ENCODE assay signal across 2 cellular contexts in the genomic region with DNA sequence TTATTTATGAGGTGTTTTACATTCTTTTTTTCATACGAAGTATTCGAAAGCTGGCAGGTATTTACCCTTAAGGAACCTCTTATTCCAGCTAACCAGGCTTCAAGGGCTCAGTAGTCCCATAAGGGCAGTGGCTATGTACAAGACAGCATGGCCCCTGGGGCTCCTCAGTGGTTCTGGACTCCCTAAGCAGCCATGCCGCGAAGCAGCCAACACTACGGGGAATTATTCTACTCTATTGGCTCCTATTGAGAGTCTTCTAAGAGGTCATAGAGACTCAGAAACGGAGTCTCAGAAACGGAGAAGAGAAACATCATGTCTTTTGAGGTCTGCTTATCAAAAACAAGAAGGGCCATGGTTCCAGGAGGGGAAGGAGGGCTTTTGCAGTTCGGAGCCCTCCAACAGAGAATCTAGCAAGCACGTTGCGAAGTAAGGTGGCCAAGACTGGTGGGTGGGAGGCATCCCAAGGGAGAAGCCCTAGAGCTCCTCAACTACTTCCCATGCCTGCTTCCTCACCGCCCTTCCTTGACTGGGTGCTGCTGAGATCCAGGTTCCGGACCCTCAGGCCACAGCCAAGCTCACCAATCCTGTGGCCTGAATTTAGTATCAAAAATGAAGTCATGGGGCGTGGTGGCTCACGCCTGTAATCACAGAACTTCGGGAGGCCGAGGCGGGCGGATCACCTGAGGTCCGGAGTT.
TF ChIP-seq lines count a peak whose summit lies in the region.

No MANE protein-coding gene starts in this region.

TF ChIP-seq in K562, 482 proteins besides CTCF, POLR2A, EP300 and RAD21 (continues in another document):
- TF ChIP-seq, protein P1, sequence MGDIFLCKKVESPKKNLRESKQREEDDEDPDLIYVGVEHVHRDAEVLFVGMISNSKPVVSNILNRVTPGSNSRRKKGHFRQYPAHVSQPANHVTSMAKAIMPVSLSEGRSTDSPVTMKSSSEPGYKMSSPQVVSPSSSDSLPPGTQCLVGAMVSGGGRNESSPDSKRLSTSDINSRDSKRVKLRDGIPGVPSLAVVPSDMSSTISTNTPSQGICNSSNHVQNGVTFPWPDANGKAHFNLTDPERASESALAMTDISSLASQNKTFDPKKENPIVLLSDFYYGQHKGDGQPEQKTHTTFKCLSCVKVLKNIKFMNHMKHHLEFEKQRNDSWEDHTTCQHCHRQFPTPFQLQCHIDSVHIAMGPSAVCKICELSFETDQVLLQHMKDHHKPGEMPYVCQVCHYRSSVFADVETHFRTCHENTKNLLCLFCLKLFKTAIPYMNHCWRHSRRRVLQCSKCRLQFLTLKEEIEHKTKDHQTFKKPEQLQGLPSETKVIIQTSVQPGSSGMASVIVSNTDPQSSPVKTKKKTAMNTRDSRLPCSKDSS (IDR thresholded peaks at IDR 0.05; ENCODE audit: low read depth, partially characterized antibody), result no peak
- TF ChIP-seq ZZZ3 (IDR thresholded peaks at IDR 0.05) (no peak), NR1H2 (CRISPR knock-in tag; IDR thresholded peaks at IDR 0.05) (no peak), MED1 (CRISPR knock-in tag; IDR thresholded peaks at IDR 0.05; ENCODE audit: borderline replicate concordance) (no peak), PCBP2 (IDR thresholded peaks at IDR 0.05; ENCODE audit: low read depth, low read length, poor library complexity, severe bottlenecking) (no peak), MEF2D (tag; conservative IDR thresholded peaks at IDR 0.05; ENCODE audit: low read depth) (no peak), HLTF (IDR thresholded peaks at IDR 0.05) (no peak), RFX7 (CRISPR knock-in tag; IDR thresholded peaks at IDR 0.05) (no peak), STAT5B (CRISPR knock-in tag; IDR thresholded peaks at IDR 0.05) (no peak), CHD1 (IDR thresholded peaks at IDR 0.05; ENCODE audit: low read length) (no peak), ZFPM2 (CRISPR knock-in tag; IDR thresholded peaks at IDR 0.05) (no peak), ZNF324 (CRISPR knock-in tag; IDR thresholded peaks at IDR 0.05) (no peak), ZBTB1 (CRISPR knock-in tag; IDR thresholded peaks at IDR 0.05; ENCODE audit: borderline replicate concordance, low read depth) (no peak), GABPA (tag; conservative IDR thresholded peaks at IDR 0.05; ENCODE audit: low read depth) (no peak)
- TF ChIP-seq, protein P2, sequence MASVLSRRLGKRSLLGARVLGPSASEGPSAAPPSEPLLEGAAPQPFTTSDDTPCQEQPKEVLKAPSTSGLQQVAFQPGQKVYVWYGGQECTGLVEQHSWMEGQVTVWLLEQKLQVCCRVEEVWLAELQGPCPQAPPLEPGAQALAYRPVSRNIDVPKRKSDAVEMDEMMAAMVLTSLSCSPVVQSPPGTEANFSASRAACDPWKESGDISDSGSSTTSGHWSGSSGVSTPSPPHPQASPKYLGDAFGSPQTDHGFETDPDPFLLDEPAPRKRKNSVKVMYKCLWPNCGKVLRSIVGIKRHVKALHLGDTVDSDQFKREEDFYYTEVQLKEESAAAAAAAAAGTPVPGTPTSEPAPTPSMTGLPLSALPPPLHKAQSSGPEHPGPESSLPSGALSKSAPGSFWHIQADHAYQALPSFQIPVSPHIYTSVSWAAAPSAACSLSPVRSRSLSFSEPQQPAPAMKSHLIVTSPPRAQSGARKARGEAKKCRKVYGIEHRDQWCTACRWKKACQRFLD (CRISPR knock-in tag; IDR thresholded peaks at IDR 0.05), result no peak
- TF ChIP-seq, protein P3, sequence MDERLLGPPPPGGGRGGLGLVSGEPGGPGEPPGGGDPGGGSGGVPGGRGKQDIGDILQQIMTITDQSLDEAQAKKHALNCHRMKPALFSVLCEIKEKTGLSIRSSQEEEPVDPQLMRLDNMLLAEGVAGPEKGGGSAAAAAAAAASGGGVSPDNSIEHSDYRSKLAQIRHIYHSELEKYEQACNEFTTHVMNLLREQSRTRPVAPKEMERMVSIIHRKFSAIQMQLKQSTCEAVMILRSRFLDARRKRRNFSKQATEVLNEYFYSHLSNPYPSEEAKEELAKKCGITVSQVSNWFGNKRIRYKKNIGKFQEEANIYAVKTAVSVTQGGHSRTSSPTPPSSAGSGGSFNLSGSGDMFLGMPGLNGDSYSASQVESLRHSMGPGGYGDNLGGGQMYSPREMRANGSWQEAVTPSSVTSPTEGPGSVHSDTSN (CRISPR knock-in tag; IDR thresholded peaks at IDR 0.05; ENCODE audit: low read depth), result no peak
- TF ChIP-seq, protein P3 (tag; conservative IDR thresholded peaks at IDR 0.05; ENCODE audit: low read depth), result no peak
- TF ChIP-seq, protein P4, sequence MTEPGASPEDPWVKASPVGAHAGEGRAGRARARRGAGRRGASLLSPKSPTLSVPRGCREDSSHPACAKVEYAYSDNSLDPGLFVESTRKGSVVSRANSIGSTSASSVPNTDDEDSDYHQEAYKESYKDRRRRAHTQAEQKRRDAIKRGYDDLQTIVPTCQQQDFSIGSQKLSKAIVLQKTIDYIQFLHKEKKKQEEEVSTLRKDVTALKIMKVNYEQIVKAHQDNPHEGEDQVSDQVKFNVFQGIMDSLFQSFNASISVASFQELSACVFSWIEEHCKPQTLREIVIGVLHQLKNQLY (CRISPR knock-in tag; conservative IDR thresholded peaks at IDR 0.05), result no peak
- TF ChIP-seq, protein P5, sequence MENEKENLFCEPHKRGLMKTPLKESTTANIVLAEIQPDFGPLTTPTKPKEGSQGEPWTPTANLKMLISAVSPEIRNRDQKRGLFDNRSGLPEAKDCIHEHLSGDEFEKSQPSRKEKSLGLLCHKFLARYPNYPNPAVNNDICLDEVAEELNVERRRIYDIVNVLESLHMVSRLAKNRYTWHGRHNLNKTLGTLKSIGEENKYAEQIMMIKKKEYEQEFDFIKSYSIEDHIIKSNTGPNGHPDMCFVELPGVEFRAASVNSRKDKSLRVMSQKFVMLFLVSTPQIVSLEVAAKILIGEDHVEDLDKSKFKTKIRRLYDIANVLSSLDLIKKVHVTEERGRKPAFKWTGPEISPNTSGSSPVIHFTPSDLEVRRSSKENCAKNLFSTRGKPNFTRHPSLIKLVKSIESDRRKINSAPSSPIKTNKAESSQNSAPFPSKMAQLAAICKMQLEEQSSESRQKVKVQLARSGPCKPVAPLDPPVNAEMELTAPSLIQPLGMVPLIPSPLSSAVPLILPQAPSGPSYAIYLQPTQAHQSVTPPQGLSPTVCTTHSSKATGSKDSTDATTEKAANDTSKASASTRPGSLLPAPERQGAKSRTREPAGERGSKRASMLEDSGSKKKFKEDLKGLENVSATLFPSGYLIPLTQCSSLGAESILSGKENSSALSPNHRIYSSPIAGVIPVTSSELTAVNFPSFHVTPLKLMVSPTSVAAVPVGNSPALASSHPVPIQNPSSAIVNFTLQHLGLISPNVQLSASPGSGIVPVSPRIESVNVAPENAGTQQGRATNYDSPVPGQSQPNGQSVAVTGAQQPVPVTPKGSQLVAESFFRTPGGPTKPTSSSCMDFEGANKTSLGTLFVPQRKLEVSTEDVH (IDR thresholded peaks at IDR 0.05; ENCODE audit: low read depth, partially characterized antibody), result no peak

TF ChIP-seq in liver, 16 proteins besides CTCF, POLR2A, EP300 and RAD21 (continued from another document):
- TF ChIP-seq, protein P6, sequence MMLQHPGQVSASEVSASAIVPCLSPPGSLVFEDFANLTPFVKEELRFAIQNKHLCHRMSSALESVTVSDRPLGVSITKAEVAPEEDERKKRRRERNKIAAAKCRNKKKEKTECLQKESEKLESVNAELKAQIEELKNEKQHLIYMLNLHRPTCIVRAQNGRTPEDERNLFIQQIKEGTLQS (IDR thresholded peaks at IDR 0.05), result no peak
- TF ChIP-seq HNF4G (IDR thresholded peaks at IDR 0.05) (no peak), FOXA2 (IDR thresholded peaks at IDR 0.05) (no peak)
- TF ChIP-seq, protein P7, sequence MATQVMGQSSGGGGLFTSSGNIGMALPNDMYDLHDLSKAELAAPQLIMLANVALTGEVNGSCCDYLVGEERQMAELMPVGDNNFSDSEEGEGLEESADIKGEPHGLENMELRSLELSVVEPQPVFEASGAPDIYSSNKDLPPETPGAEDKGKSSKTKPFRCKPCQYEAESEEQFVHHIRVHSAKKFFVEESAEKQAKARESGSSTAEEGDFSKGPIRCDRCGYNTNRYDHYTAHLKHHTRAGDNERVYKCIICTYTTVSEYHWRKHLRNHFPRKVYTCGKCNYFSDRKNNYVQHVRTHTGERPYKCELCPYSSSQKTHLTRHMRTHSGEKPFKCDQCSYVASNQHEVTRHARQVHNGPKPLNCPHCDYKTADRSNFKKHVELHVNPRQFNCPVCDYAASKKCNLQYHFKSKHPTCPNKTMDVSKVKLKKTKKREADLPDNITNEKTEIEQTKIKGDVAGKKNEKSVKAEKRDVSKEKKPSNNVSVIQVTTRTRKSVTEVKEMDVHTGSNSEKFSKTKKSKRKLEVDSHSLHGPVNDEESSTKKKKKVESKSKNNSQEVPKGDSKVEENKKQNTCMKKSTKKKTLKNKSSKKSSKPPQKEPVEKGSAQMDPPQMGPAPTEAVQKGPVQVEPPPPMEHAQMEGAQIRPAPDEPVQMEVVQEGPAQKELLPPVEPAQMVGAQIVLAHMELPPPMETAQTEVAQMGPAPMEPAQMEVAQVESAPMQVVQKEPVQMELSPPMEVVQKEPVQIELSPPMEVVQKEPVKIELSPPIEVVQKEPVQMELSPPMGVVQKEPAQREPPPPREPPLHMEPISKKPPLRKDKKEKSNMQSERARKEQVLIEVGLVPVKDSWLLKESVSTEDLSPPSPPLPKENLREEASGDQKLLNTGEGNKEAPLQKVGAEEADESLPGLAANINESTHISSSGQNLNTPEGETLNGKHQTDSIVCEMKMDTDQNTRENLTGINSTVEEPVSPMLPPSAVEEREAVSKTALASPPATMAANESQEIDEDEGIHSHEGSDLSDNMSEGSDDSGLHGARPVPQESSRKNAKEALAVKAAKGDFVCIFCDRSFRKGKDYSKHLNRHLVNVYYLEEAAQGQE (IDR thresholded peaks at IDR 0.05), result no peak
